17 cellular contexts compared by ENCODE assay signal in genomic region chr2:18432999-18433398, GRCh38.
DNase-seq lines count a peak whose midpoint lies in the region; ATAC-seq and TF ChIP-seq lines count a peak whose summit lies in the region.
"Had no signal": no experiment of that assay in that cellular context is flagged by ENCODE, and none has a peak within 500 bp of the region (broad histone marks: within the 10 kb centered on the region; RNA-seq: fewer than 3 reads in every experiment).

No MANE protein-coding gene starts in this region.

- no peak overlapping the region for H3K4ac ChIP-seq in neuronal stem cell (ENCODE audit: low read length)

- H2AK5ac ChIP-seq in neuronal stem cell (ENCODE audit: low read depth, low read length), result no peak overlapping the region

- no peaks in the 10 kb centered on the region for H3K79me1 ChIP-seq in neuronal stem cell (ENCODE audit: low read depth, low read length)

- peaks cover 0 to 1% of the 10 kb centered on the region in 2 donors for H3K4me1 ChIP-seq in neuronal stem cell (ENCODE audit: control insufficient read depth in 2 of 2, insufficient read depth in 1 of 2, low read depth in 1 of 2, low read length in 2 of 2)

- no peaks in the 10 kb centered on the region for H3K36me3 ChIP-seq in neuronal stem cell (replicated peaks in 1 of 2; ENCODE audit: control insufficient read depth in 2 of 2, insufficient read depth in 2 of 2, low read length in 2 of 2)
- H3K36me3 ChIP-seq: neutrophil had no signal

- peak overlapping the region; percentile 47 for H2AFZ ChIP-seq in neuronal stem cell (ENCODE audit: low read length)

- ATAC-seq in HG03565 (IDR thresholded peaks at IDR 0.05; ENCODE audit: unreplicated experiment), result no peak
- no peak for ATAC-seq in HG02885 (IDR thresholded peaks at IDR 0.05; ENCODE audit: poor library complexity, unreplicated experiment)
- ATAC-seq: esophagus mucosa had no signal

- no peak overlapping the region for H4K8ac ChIP-seq in neuronal stem cell (ENCODE audit: low read depth, low read length)

- H2BK12ac ChIP-seq in neuronal stem cell (ENCODE audit: low read length), result no peak overlapping the region

- no peak overlapping the region for H3K23ac ChIP-seq in neuronal stem cell (ENCODE audit: low read depth, low read length, poor library complexity)

- H3K27me3 ChIP-seq in neuronal stem cell (ENCODE audit: control insufficient read depth in 3 of 3, insufficient read depth in 3 of 3, low read depth in 1 of 3, low read length in 3 of 3), result no peaks in the 10 kb centered on the region

- H3K4me3 ChIP-seq in astrocyte of the spinal cord (ENCODE audit: low read depth, low read length), result no peak overlapping the region
- no peak overlapping the region for H3K4me3 ChIP-seq in neuronal stem cell (ENCODE audit: low read length in 2 of 2)

- no peak overlapping the region for H2BK120ac ChIP-seq in neuronal stem cell (ENCODE audit: low read depth, low read length)

- H3K9me3 ChIP-seq in neuronal stem cell (replicated peaks in 1 of 2; ENCODE audit: control insufficient read depth in 2 of 2, insufficient read depth in 1 of 2, low read depth in 1 of 2, low read length in 2 of 2), result no peaks in the 10 kb centered on the region
- H3K9me3 ChIP-seq: neutrophil had no signal

- peak; percentile 19 for DNase-seq in ELF-1 (ENCODE audit: low read depth, low spot score)
- peak; percentile 34 for DNase-seq in astrocyte of the spinal cord (ENCODE audit: low read depth, low spot score)
- peak; percentile 25 for DNase-seq in iPS-NIHi7 (ENCODE audit: extremely low spot score)
- peak; percentile 29 for DNase-seq in neuronal stem cell (ENCODE audit: low spot score)
- DNase-seq in activated CD4-positive, alpha-beta T cell treated with anti-CD3 and anti-CD28 coated beads, Interleukin-2, amount 50 U/mL, for 4 hours, result no peak
- DNase-seq in DMS53 treated with DMSO at 0.1 percent for 48 hours (lab: John Stamatoyannopoulos, UW; ENCODE audit: unreplicated experiment), result no peak
- DNase-seq: activated B cell treated with CpG ODN at 0.5 μM for 24 hours; activated effector memory CD4-positive, alpha-beta T cell treated with Interleukin-2 at 50 U/mL for 16 hours; CD8-positive, alpha-beta memory T cell; HCEC 1CT; NCI-H2081; NCI-H774 had no signal

- H3K9ac ChIP-seq in neuronal stem cell (ENCODE audit: low read depth, low read length, poor library complexity), result no peak overlapping the region

- TF ChIP-seq CTCF in astrocyte of the spinal cord (IDR thresholded peaks at IDR 0.05; ENCODE audit: low read depth, low read length), result no peak

- in situ Hi-C loops in astrocyte of the spinal cord (cut with HindIII; ENCODE audit: low sequenced_read_pairs), result no loop called here

- WGBS in neuronal stem cell (ENCODE audit: extremely low coverage in 2 of 2, insufficient read length in 2 of 2, insufficient replicate concordance in 1 of 2), 2 donors, result no CpG with 5 or more reads among the region's 5 CpGs

- no peak overlapping the region for H3K4me2 ChIP-seq in neuronal stem cell (ENCODE audit: insufficient read depth, low read length, poor library complexity, severe bottlenecking)

- H3K27ac ChIP-seq in neuronal stem cell (replicated peaks; ENCODE audit: low read length), result no peak overlapping the region
- H3K27ac ChIP-seq: neutrophil, RWPE1 had no signal

- no peak overlapping the region for H2BK5ac ChIP-seq in neuronal stem cell (ENCODE audit: low read length)

- no peak overlapping the region for H2BK15ac ChIP-seq in neuronal stem cell (ENCODE audit: low read length)

- H4K91ac ChIP-seq in neuronal stem cell (ENCODE audit: low read depth, low read length, poor library complexity), result no peak overlapping the region

- H3K18ac ChIP-seq in neuronal stem cell (ENCODE audit: low read length), result no peak overlapping the region

- no peak overlapping the region for H3K14ac ChIP-seq in neuronal stem cell (ENCODE audit: low read length)

Comparison
In these comparisons a context has a peak if more than half of its experiments do, and no peak if none do; other contexts are left out.
1. DNase-seq: peak in ELF-1 (single experiment), astrocyte of the spinal cord (single experiment), iPS-NIHi7 (single experiment) and neuronal stem cell (single experiment); none in activated CD4-positive, alpha-beta T cell treated with anti-CD3 and anti-CD28 coated beads, Interleukin-2, amount 50 U/mL, for 4 hours (0 of 2) and DMS53 treated with DMSO at 0.1 percent for 48 hours (single experiment).